31 cellular contexts compared by ENCODE assay signal in the genomic region with DNA sequence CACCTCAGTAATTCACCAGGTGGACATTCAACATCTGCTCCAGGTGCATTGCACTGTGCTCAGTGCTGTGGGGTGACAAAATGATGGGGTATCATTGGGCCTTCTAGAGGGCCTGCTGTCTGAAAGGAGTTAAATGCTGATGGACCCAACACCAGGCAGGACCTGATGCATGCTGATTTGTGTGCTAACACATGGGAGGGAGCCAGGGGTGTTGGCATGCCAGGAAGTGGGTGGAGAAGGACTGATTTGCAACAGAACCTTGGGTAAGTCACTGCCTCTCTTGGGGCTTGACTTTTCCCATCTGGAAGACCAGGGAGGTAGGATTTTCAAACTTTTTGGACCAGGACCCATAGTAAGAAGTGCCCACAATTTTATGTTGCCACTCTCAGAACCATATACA. TPM values are rescaled to one million over a fixed set of nuclear protein-coding genes. Genes with fewer than 3 reads are reported as not detected.
"Had no signal": no experiment of that assay in that cellular context is flagged by ENCODE, and none has a peak within 500 bp of the region (broad histone marks: within the 10 kb centered on the region; RNA-seq: fewer than 3 reads in every experiment).

No MANE protein-coding gene starts in this region.

- H3K36me3 Mint-ChIP-seq: activated CD4-positive, alpha-beta memory T cell treated with anti-CD3 and anti-CD28 coated beads for 36 hours; WTC11 had no signal

- H3K36me3 ChIP-seq: adrenal gland, breast epithelium, MG63, SJCRH30 had no signal

- H3K9me3 Mint-ChIP-seq: activated naive CD4-positive, alpha-beta T cell treated with anti-CD3 and anti-CD28 coated beads for 36 hours had no signal

- DNase-seq: activated CD4-positive, alpha-beta memory T cell treated with anti-CD3 and anti-CD28 coated beads for 36 hours; activated CD4-positive, alpha-beta T cell treated with anti-CD3 and anti-CD28 coated beads for 36 hours; activated CD4-positive, alpha-beta T cell treated with anti-CD3 and anti-CD28 coated beads, Interleukin-2, amount 50 U/mL, for 1 hour; activated CD8-positive, alpha-beta memory T cell treated with anti-CD3 and anti-CD28 coated beads, Interleukin-2, amount 50 U/mL, for 4 hours; activated gamma-delta T cell treated with Interleukin-2 at 50 U/mL for 16 hours; activated naive CD4-positive, alpha-beta T cell treated with anti-CD3 and anti-CD28 coated beads for 36 hours; activated T-cell treated with anti-CD3 and anti-CD28 coated beads for 4 hours; activated T-cell treated with anti-CD3 and anti-CD28 coated beads, Interleukin-2, amount 50 U/mL, for 4 hours; adrenal gland; body of pancreas; Kasumi-1; KBM-7; MG63; NCI-H1105; NCI-H1417 treated with DMSO at 0.1 percent for 48 hours; NCI-H187 treated with DMSO at 0.1 percent for 48 hours; NCI-H2081; NCI-H2171 treated with DMSO at 0.1 percent for 48 hours; NCI-H2227 treated with DMSO at 0.1 percent for 48 hours; NCI-H446; NCI-H526 treated with DMSO at 0.1 percent for 48 hours; SHP77; SJCRH30 had no signal

- H3K27ac Mint-ChIP-seq: activated CD4-positive, alpha-beta memory T cell treated with anti-CD3 and anti-CD28 coated beads for 36 hours; activated CD4-positive, alpha-beta T cell treated with anti-CD3 and anti-CD28 coated beads for 36 hours; activated naive CD4-positive, alpha-beta T cell treated with anti-CD3 and anti-CD28 coated beads for 36 hours; activated naive CD4-positive, alpha-beta T cell treated with anti-CD3 and anti-CD28 coated beads, Interleukin-2, amount 50 U/mL, for 72 hours; activated T-helper 1 cell treated with anti-CD3 and anti-CD28 coated beads, Interleukin-12 subunit alpha, Interleukin-12 subunit beta, Interleukin-2, Interleukin-4 antibody, amounts not matched to agents 30 ng/mL and 10 ng/mL and 1 ng/mL, durations not matched to agents 14 hours and 24 hours and 36 hours; WTC11 had no signal

- ATAC-seq: activated CD4-positive, alpha-beta T cell treated with anti-CD3 and anti-CD28 coated beads for 36 hours; activated CD4-positive, CD25-positive, alpha-beta regulatory T cell treated with anti-CD3 and anti-CD28 coated beads, Interleukin-2, amount 50 U/mL, for 24 hours; activated naive CD4-positive, alpha-beta T cell treated with anti-CD3 and anti-CD28 coated beads, Interleukin-2, amount 50 U/mL, for 72 hours; activated T-cell treated with anti-CD3 and anti-CD28 coated beads, Interleukin-2, amount 50 U/mL, for 4 hours; body of pancreas; Panc1; WTC11 had no signal

- H3K4me3 ChIP-seq: adrenal gland, body of pancreas, breast epithelium, MG63, SJCRH30, SK-N-MC had no signal

- H3K4me3 Mint-ChIP-seq: activated CD4-positive, alpha-beta memory T cell treated with anti-CD3 and anti-CD28 coated beads for 36 hours; activated CD4-positive, alpha-beta T cell treated with anti-CD3 and anti-CD28 coated beads for 36 hours; activated naive CD4-positive, alpha-beta T cell treated with anti-CD3 and anti-CD28 coated beads for 36 hours; activated T-cell treated with anti-CD3 and anti-CD28 coated beads, Interleukin-2, amount 50 U/mL, for 4 hours; activated T-helper 1 cell treated with anti-CD3 and anti-CD28 coated beads, Interleukin-12 subunit alpha, Interleukin-12 subunit beta, Interleukin-2, Interleukin-4 antibody, amounts not matched to agents 30 ng/mL and 10 ng/mL and 1 ng/mL, durations not matched to agents 14 hours and 24 hours and 36 hours; WTC11 had no signal

- H3K27me3 Mint-ChIP-seq: activated CD4-positive, alpha-beta memory T cell treated with anti-CD3 and anti-CD28 coated beads for 36 hours; activated CD4-positive, alpha-beta T cell treated with anti-CD3 and anti-CD28 coated beads for 36 hours had no signal

- H3K27ac ChIP-seq: adrenal gland, body of pancreas, breast epithelium, SJCRH30, SK-N-MC had no signal

- H3K4me1 ChIP-seq: adrenal gland, body of pancreas, breast epithelium had no signal

- H3K27me3 ChIP-seq: adrenal gland, body of pancreas, breast epithelium, MG63, SJCRH30 had no signal

- H3K9me3 ChIP-seq: adrenal gland, body of pancreas, MG63, SJCRH30 had no signal

RNA-seq across cellular contexts. Expression of a gene that starts 57.9 kb away (rescaled TPM):
- total RNA-seq: RPMI7951 had no signal
